ENCODE assay signal across 8 cellular contexts in the genomic region with DNA sequence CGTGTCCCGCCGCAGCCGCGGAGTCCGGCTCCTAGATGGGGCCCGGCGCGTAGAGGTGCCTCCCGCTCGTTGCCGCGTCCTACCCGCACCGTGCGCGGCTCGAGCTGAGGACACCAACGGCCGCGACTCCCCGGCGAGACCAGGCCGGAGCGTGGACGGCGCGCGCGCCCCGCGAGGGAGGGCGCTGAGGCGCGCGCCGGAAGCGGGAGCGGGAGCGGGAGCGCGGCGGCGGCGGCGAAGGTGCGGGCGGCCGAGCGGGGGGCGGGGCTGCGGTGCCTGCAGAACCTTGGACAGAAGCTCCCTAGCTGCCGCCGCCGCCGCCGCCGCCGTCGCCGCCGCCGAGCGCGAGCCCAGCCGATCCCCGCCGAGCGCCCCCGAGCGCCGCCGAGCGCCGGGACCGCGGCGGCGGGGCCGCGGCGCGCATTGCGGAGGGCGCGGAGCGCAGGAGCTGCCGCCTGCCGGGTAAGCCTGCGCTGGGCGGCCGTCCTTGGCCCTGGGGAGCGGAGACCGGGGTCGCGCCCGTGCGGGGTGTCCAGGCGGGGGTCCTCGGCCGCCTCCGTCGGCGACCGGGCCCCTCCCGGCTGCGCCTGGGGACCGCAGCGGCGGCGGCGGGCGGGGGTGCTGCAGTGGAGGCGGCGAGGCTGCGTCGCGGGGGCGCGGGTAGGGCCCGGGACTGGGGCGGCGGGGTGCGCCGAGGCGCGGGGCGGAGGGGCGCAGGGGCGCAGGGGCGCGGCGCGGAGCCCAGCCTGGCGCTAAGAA. TPM values are rescaled to one million over a fixed set of nuclear protein-coding genes. Genes with fewer than 3 reads are reported as not detected.
DNase-seq lines count a peak whose midpoint lies in the region; ATAC-seq lines count a peak whose summit lies in the region.

Gene CDK5R1 (plus strand): TSS at position 293 of the 759 bp plus-strand sequence. CDS start 628 bp downstream, outside the sequence.

- ATAC-seq in HG02970 (IDR thresholded peaks at IDR 0.05; ENCODE audit: low FRiP score, unreplicated experiment) = peak; percentile 41

- 0% methylated on average over 135 of the region's 135 CpGs for whole genome bisulfite sequencing in ectodermal cell, 2 experiments

- no peaks in the 10 kb centered on the region for H3K9me3 ChIP-seq in ectodermal cell (ENCODE audit: control insufficient read depth, low read length)

- H3K4me3 ChIP-seq in ectodermal cell (ENCODE audit: insufficient read depth, low read depth, low read length) = peak within 1 kb of the TSS; percentile 64

- H3K4me1 ChIP-seq in ectodermal cell (ENCODE audit: control insufficient read depth, insufficient read depth, low read length) = peaks cover 42% of the 10 kb centered on the region

- peak within 1 kb of the TSS; percentile 76 for H3K27ac ChIP-seq in ectodermal cell (ENCODE audit: insufficient read depth, low read depth, low read length, poor library complexity, severe bottlenecking)

- no peaks in the 10 kb centered on the region for H3K27me3 ChIP-seq in ectodermal cell (ENCODE audit: control insufficient read depth, insufficient read depth, low read length, poor library complexity, severe bottlenecking)

- peak; percentile 82 for DNase-seq in NCI-H82 (lab: John Stamatoyannopoulos, UW)
- no peak for DNase-seq in NCI-H82 treated with DMSO at 0.1 percent for 48 hours (lab: John Stamatoyannopoulos, UW; ENCODE audit: unreplicated experiment)
- DNase-seq in NCI-H226 = peak; percentile 46
- DNase-seq in activated CD4-positive, alpha-beta T cell treated with anti-CD3 and anti-CD28 coated beads, Interleukin-2, amount 50 U/mL, for 4 hours = peak; percentile 61 to 62
- peak; percentile 76 to 78 for DNase-seq in lung microvascular endothelial cell (ENCODE audit: low read depth in 2 of 2)
- peak; percentile 33 for DNase-seq in stimulated activated CD8-positive, alpha-beta memory T cell treated with anti-CD3 and anti-CD28 coated beads, Interleukin-12 subunit alpha, Interleukin-12 subunit beta, amount 100 ng/mL, for 1 hour (ENCODE audit: low read depth)

- peaks cover 7% of the 10 kb centered on the region for H3K36me3 ChIP-seq in ectodermal cell (ENCODE audit: control insufficient read depth, insufficient read depth, low read length)

RNA-seq across cellular contexts. Expression of gene CDK5R1, which starts in this region (rescaled TPM):
- 17.9 TPM for polyA plus RNA-seq in ectodermal cell (2013, experiment 1 of 4)
- polyA plus RNA-seq in ectodermal cell (2013, experiment 2 of 4) = 13.2 TPM
- polyA plus RNA-seq in ectodermal cell (2013, experiment 3 of 4) = 12.9 TPM
- polyA plus RNA-seq in ectodermal cell (2013, experiment 4 of 4) = 13.2 TPM
- total RNA-seq in lung microvascular endothelial cell = 1.3 and 2.2 TPM in 2 replicates
